1 cellular context compared by ENCODE assay signal in genomic region chr10:120841522-120842189, GRCh38.
TF ChIP-seq lines count a peak whose summit lies in the region.

No MANE protein-coding gene starts in this region.

TF ChIP-seq in HepG2, 621 proteins besides CTCF, POLR2A, EP300 and RAD21 (continued from another document and continues in another):
- TF ChIP-seq ZNF646 (CRISPR knock-in tag; IDR thresholded peaks at IDR 0.05) (peak; percentile 78; the same call in 1 of the 2 replicates), FOXP1 (IDR thresholded peaks at IDR 0.05) (no peak), FOXP1 (CRISPR knock-in tag; IDR thresholded peaks at IDR 0.05) (peak; percentile 42; the same call in 1 of the 2 replicates), ZNF230 (CRISPR knock-in tag; IDR thresholded peaks at IDR 0.05) (no peak), SETDB1 (CRISPR knock-in tag; IDR thresholded peaks at IDR 0.05; ENCODE audit: borderline replicate concordance) (no peak), ZNF580 (CRISPR knock-in tag; IDR thresholded peaks at IDR 0.05; ENCODE audit: borderline replicate concordance, low read depth) (no peak), FOSL2 (CRISPR knock-in tag; IDR thresholded peaks at IDR 0.05) (0 out of 2 replicates have a peak, but pooled peaks have one; percentile 19), CEBPG (CRISPR knock-in tag; IDR thresholded peaks at IDR 0.05) (0 out of 2 replicates have a peak, but pooled peaks have one; percentile 17), THYN1 (CRISPR knock-in tag; IDR thresholded peaks at IDR 0.05; ENCODE audit: borderline replicate concordance, low read depth) (no peak), RXRB (CRISPR knock-in tag; IDR thresholded peaks at IDR 0.05; ENCODE audit: borderline replicate concordance) (peak; percentile 54), YEATS4 (CRISPR knock-in tag; IDR thresholded peaks at IDR 0.05; ENCODE audit: borderline replicate concordance) (no peak), CREB3 (CRISPR knock-in tag; IDR thresholded peaks at IDR 0.05) (no peak), PPARG (CRISPR knock-in tag; conservative IDR thresholded peaks at IDR 0.05) (peak; percentile 57), MED1 (CRISPR knock-in tag; IDR thresholded peaks at IDR 0.05) (peak; percentile 20; the same call in 1 of the 2 replicates), ZSCAN29 (CRISPR knock-in tag; conservative IDR thresholded peaks at IDR 0.05) (no peak), LCORL (IDR thresholded peaks at IDR 0.05) (peak; percentile 57; the same call in 1 of the 2 replicates), LCORL (CRISPR knock-in tag; IDR thresholded peaks at IDR 0.05) (peak; percentile 68; the same call in 1 of the 2 replicates), HNF4G (IDR thresholded peaks at IDR 0.05; ENCODE audit: borderline replicate concordance, low read depth, low read length) (peak; percentile 65), HNF4G (CRISPR knock-in tag; IDR thresholded peaks at IDR 0.05; ENCODE audit: borderline replicate concordance, low read depth) (peak; percentile 24; the same call in 1 of the 2 replicates), LRRFIP1 (CRISPR knock-in tag; conservative IDR thresholded peaks at IDR 0.05) (no peak), THAP8 (CRISPR knock-in tag; IDR thresholded peaks at IDR 0.05; ENCODE audit: borderline replicate concordance) (no peak), ZBTB34 (CRISPR knock-in tag; IDR thresholded peaks at IDR 0.05) (peak; percentile 67; the same call in 1 of the 2 replicates), TFE3 (CRISPR knock-in tag; IDR thresholded peaks at IDR 0.05) (no peak), NPAS2 (CRISPR knock-in tag; IDR thresholded peaks at IDR 0.05; ENCODE audit: borderline replicate concordance) (no peak), PAXIP1 (CRISPR knock-in tag; conservative IDR thresholded peaks at IDR 0.05) (peak; percentile 85), ZNF501 (CRISPR knock-in tag; IDR thresholded peaks at IDR 0.05) (peak; percentile 58; the same call in 1 of the 2 replicates), ATF5 (CRISPR knock-in tag; IDR thresholded peaks at IDR 0.05; ENCODE audit: low read depth) (no peak), SOX6 (IDR thresholded peaks at IDR 0.05) (no peak), SOX6 (CRISPR knock-in tag; IDR thresholded peaks at IDR 0.05) (peak; percentile 85), ARID5B (CRISPR knock-in tag; IDR thresholded peaks at IDR 0.05) (peak; percentile 77), PHF21A (CRISPR knock-in tag; IDR thresholded peaks at IDR 0.05) (peak; percentile 33; the same call in 1 of the 2 replicates), ZNF607 (CRISPR knock-in tag; IDR thresholded peaks at IDR 0.05; ENCODE audit: borderline replicate concordance) (peak; percentile 37; the same call in 1 of the 2 replicates)
